Comparison of ENCODE assay signal across 1 cellular context in genomic region chr6:136822379-136823127, GRCh38.
TF ChIP-seq lines count a peak whose summit lies in the region.

TSS of gene PEX7 (plus strand) at chr6:136822592. CDS start at chr6:136822666, 74 bp downstream.

TF ChIP-seq in K562, 482 proteins besides CTCF, POLR2A, EP300 and RAD21 (continued from another document and continues in another):
- TF ChIP-seq ZBTB34 (CRISPR knock-in tag; IDR thresholded peaks at IDR 0.05) (no peak), MXD1 (CRISPR knock-in tag; IDR thresholded peaks at IDR 0.05; ENCODE audit: borderline replicate concordance, poor library complexity, severe bottlenecking) (no peak), GABPA (tag; conservative IDR thresholded peaks at IDR 0.05; ENCODE audit: low read depth) (peak; percentile 94), ZNF444 (CRISPR knock-in tag; IDR thresholded peaks at IDR 0.05) (no peak), REST (CRISPR knock-in tag; IDR thresholded peaks at IDR 0.05; ENCODE audit: low read depth) (0 out of 2 replicates have a peak, but pooled peaks have one; percentile 3), POLR2AphosphoS5 (IDR thresholded peaks at IDR 0.05; ENCODE audit: control insufficient read depth, insufficient read depth, low read depth, low read length) (peak; percentile 71; the same call in 1 of the 2 replicates), TEAD1 (CRISPR knock-in tag; IDR thresholded peaks at IDR 0.05) (no peak), ZBTB7A (IDR thresholded peaks at IDR 0.05; ENCODE audit: borderline replicate concordance, control insufficient read depth, low read depth, low read length) (peak; percentile 89; the same call in 1 of the 2 replicates), HMGXB4 (CRISPR knock-in tag; IDR thresholded peaks at IDR 0.05) (no peak; the same call in 1 of the 2 replicates), ZFP30 (CRISPR knock-in tag; IDR thresholded peaks at IDR 0.05; ENCODE audit: borderline replicate concordance) (no peak), SETDB1 (IDR thresholded peaks at IDR 0.05; ENCODE audit: low read length) (no peak), ZNF507 (tag; conservative IDR thresholded peaks at IDR 0.05) (no peak), POLR2AphosphoS2 (IDR thresholded peaks at IDR 0.05; ENCODE audit: low read length) (no peak), RAD51 (IDR thresholded peaks at IDR 0.05; ENCODE audit: borderline replicate concordance, low read depth) (peak; percentile 90), TEAD2 (tag; IDR thresholded peaks at IDR 0.05) (no peak), IFI16 (CRISPR knock-in tag; IDR thresholded peaks at IDR 0.05) (no peak), SMC3 (conservative IDR thresholded peaks at IDR 0.05; ENCODE audit: insufficient read depth, low read depth, low read length) (no peak), FOXJ2 (tag; IDR thresholded peaks at IDR 0.05) (peak; percentile 65; the same call in 1 of the 2 replicates), NR2C1 (IDR thresholded peaks at IDR 0.05) (no peak), NR2C1 (tag; IDR thresholded peaks at IDR 0.05) (no peak), FOS (IDR thresholded peaks at IDR 0.05; ENCODE audit: extremely low read depth, insufficient read length) (peak; percentile 66), DMBX1 (CRISPR knock-in tag; IDR thresholded peaks at IDR 0.05; ENCODE audit: borderline replicate concordance) (no peak), ZNF124 (CRISPR knock-in tag; IDR thresholded peaks at IDR 0.05) (no peak), ZBED1 (IDR thresholded peaks at IDR 0.05) (no peak), TCF7L2 (IDR thresholded peaks at IDR 0.05; ENCODE audit: low read depth, low read length) (no peak), ZNF134 (CRISPR knock-in tag; conservative IDR thresholded peaks at IDR 0.05) (no peak), CHCHD3 (CRISPR knock-in tag; IDR thresholded peaks at IDR 0.05) (no peak), JUN (IDR thresholded peaks at IDR 0.05; ENCODE audit: borderline replicate concordance, low read depth, low read length) (no peak), JUN (CRISPR knock-in tag; IDR thresholded peaks at IDR 0.05; ENCODE audit: borderline replicate concordance) (no peak), ZNF830 (CRISPR knock-in tag; IDR thresholded peaks at IDR 0.05) (no peak), MBD1 (CRISPR knock-in tag; IDR thresholded peaks at IDR 0.05) (no peak; the same call in 1 of the 2 replicates), NR3C1 (CRISPR knock-in tag; IDR thresholded peaks at IDR 0.05) (0 out of 2 replicates have a peak, but pooled peaks have one; percentile 2), E2F3 (CRISPR knock-in tag; IDR thresholded peaks at IDR 0.05) (no peak), ZBTB17 (CRISPR knock-in tag; IDR thresholded peaks at IDR 0.05) (no peak; the same call in 1 of the 2 replicates), MITF (IDR thresholded peaks at IDR 0.05) (no peak), PPARD (CRISPR knock-in tag; IDR thresholded peaks at IDR 0.05) (no peak), ZNF41 (CRISPR knock-in tag; conservative IDR thresholded peaks at IDR 0.05) (no peak), PRPF4 (IDR thresholded peaks at IDR 0.05; ENCODE audit: insufficient read depth, low read depth, low read length, poor library complexity, severe bottlenecking) (no peak), AFF4 (CRISPR knock-in tag; IDR thresholded peaks at IDR 0.05) (peak; percentile 4; the same call in 1 of the 2 replicates), SMARCC2 (IDR thresholded peaks at IDR 0.05; ENCODE audit: low read depth) (no peak; the same call in 1 of the 2 replicates), ZNF589 (CRISPR knock-in tag; IDR thresholded peaks at IDR 0.05; ENCODE audit: low read depth) (peak; percentile 26; the same call in 1 of the 2 replicates), KAT7 (CRISPR knock-in tag; IDR thresholded peaks at IDR 0.05; ENCODE audit: borderline replicate concordance) (no peak), CGGBP1 (CRISPR knock-in tag; IDR thresholded peaks at IDR 0.05) (no peak), BHLHE40 (IDR thresholded peaks at IDR 0.05; ENCODE audit: low read length) (no peak), TCF15 (CRISPR knock-in tag; IDR thresholded peaks at IDR 0.05) (no peak), NFIC (IDR thresholded peaks at IDR 0.05) (peak; percentile 13; the same call in 1 of the 2 replicates), AFF1 (IDR thresholded peaks at IDR 0.05; ENCODE audit: low read depth in 1 of 2, partially characterized antibody in 2 of 2) (no peak), U2AF1 (optimal IDR thresholded peaks at IDR 0.05; ENCODE audit: low read depth, low read length) (no peak)
